Comparison of ENCODE assay signal across 2 cellular contexts in the genomic region with DNA sequence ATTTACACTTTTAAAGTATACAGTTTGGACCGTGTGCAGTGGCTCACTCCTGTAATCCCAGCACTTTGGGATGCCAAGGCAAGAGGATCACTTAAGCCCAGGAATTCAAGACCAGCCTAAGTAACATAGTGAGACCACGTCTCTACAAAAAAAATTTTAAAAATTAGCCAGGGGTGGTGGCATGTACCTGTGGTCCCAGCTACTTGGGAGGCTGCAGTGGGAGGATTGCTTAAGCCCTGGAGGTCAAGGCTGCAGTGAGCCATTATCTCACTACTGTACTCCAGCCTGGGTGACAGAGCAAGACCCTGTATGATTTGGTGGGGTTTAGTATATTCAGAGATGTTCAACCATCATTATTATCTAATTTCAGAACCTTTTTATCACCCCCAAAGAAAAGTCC.
TF ChIP-seq lines count a peak whose summit lies in the region.

No MANE protein-coding gene starts in this region.

TF ChIP-seq in HepG2, 621 proteins besides CTCF, POLR2A, EP300 and RAD21:
- TF ChIP-seq KLF13 (CRISPR knock-in tag; IDR thresholded peaks at IDR 0.05) (no peak), ZNF460 (CRISPR knock-in tag; IDR thresholded peaks at IDR 0.05; ENCODE audit: borderline replicate concordance) (peak; percentile 92; the same call in 1 of the 2 replicates), STAG1 (CRISPR knock-in tag; IDR thresholded peaks at IDR 0.05) (no peak), ZMYM3 (CRISPR knock-in tag; IDR thresholded peaks at IDR 0.05) (peak; percentile 35; the same call in 1 of the 2 replicates), ZNF770 (CRISPR knock-in tag; IDR thresholded peaks at IDR 0.05) (peak; percentile 89), CEBPG (CRISPR knock-in tag; IDR thresholded peaks at IDR 0.05) (peak; percentile 68), FOSL2 (CRISPR knock-in tag; IDR thresholded peaks at IDR 0.05) (0 out of 2 replicates have a peak, but pooled peaks have one; percentile 4), NR2F6 (IDR thresholded peaks at IDR 0.05) (peak; percentile 61), NR2F6 (CRISPR knock-in tag; IDR thresholded peaks at IDR 0.05) (peak; percentile 75), RARA (CRISPR knock-in tag; IDR thresholded peaks at IDR 0.05) (0 out of 2 replicates have a peak, but pooled peaks have one; percentile 23)

TF ChIP-seq in K562, 482 proteins besides CTCF, POLR2A, EP300 and RAD21:
- no peak for TF ChIP-seq CXXC5 (CRISPR knock-in tag; IDR thresholded peaks at IDR 0.05)
- no peak for TF ChIP-seq ZNF668 (CRISPR knock-in tag; IDR thresholded peaks at IDR 0.05)
- TF ChIP-seq ZNF780A (CRISPR knock-in tag; IDR thresholded peaks at IDR 0.05) = no peak
- no peak for TF ChIP-seq ZNF436 (CRISPR knock-in tag; IDR thresholded peaks at IDR 0.05)
- no peak for TF ChIP-seq POLR2H (tag; IDR thresholded peaks at IDR 0.05; ENCODE audit: low read depth)
- TF ChIP-seq HDAC2 (IDR thresholded peaks at IDR 0.05) = no peak
- TF ChIP-seq ZNF133 (CRISPR knock-in tag; IDR thresholded peaks at IDR 0.05) = no peak
- no peak for TF ChIP-seq SNRNP70 (optimal IDR thresholded peaks at IDR 0.05; ENCODE audit: low read depth, low read length)
- TF ChIP-seq MEF2D (tag; conservative IDR thresholded peaks at IDR 0.05; ENCODE audit: low read depth) = no peak
- no peak for TF ChIP-seq HES1 (IDR thresholded peaks at IDR 0.05; ENCODE audit: low read depth)
- no peak for TF ChIP-seq SAFB (IDR thresholded peaks at IDR 0.05; ENCODE audit: borderline replicate concordance, low read depth, low read length)
- no peak for TF ChIP-seq E2F6 (IDR thresholded peaks at IDR 0.05; ENCODE audit: borderline replicate concordance in 1 of 2, extremely low read depth in 1 of 2, insufficient read depth in 1 of 2, insufficient read length in 1 of 2, low read depth in 1 of 2, low read length in 1 of 2, poor library complexity in 1 of 2, severe bottlenecking in 1 of 2)
